ENCODE assay signal across 2 cellular contexts in the genomic region with DNA sequence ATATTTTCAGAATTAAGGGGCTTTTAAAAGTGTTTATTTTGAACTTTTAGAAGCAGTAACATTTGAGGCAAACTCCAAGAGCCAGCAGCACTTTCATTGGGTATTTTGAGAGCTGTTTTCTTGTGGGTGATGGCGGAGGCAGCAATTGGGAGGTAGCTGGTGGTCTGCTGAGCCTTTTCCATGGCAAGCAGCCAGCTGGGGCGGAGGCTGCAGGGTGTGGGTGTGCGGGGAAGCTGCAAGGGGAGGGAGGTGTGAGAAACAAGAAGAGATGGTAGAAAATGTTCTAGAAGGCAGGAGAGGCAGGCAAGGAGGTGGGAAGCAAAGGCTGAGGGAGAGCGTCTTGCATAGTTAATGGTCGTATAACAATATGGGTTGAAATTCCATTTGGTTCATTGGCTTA.
TF ChIP-seq lines count a peak whose summit lies in the region.

No MANE protein-coding gene starts in this region.

TF ChIP-seq in SK-N-SH, 30 proteins besides CTCF, POLR2A, EP300 and RAD21 (continued from another document):
- TF ChIP-seq, protein P1, sequence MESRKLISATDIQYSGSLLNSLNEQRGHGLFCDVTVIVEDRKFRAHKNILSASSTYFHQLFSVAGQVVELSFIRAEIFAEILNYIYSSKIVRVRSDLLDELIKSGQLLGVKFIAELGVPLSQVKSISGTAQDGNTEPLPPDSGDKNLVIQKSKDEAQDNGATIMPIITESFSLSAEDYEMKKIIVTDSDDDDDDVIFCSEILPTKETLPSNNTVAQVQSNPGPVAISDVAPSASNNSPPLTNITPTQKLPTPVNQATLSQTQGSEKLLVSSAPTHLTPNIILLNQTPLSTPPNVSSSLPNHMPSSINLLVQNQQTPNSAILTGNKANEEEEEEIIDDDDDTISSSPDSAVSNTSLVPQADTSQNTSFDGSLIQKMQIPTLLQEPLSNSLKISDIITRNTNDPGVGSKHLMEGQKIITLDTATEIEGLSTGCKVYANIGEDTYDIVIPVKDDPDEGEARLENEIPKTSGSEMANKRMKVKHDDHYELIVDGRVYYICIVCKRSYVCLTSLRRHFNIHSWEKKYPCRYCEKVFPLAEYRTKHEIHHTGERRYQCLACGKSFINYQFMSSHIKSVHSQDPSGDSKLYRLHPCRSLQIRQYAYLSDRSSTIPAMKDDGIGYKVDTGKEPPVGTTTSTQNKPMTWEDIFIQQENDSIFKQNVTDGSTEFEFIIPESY (IDR thresholded peaks at IDR 0.05; ENCODE audit: borderline replicate concordance, low read depth) = no peak
- TF ChIP-seq, protein P2, sequence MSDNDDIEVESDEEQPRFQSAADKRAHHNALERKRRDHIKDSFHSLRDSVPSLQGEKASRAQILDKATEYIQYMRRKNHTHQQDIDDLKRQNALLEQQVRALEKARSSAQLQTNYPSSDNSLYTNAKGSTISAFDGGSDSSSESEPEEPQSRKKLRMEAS (IDR thresholded peaks at IDR 0.05; ENCODE audit: low read depth) = no peak
- no peak for TF ChIP-seq YY1 (IDR thresholded peaks at IDR 0.05; ENCODE audit: low read depth)

TF ChIP-seq in SK-N-SH treated with all-trans-retinoic acid at 6 μM for 48 hours, 23 proteins besides CTCF, POLR2A, EP300 and RAD21 (continued from another document):
- TF ChIP-seq, protein P3, sequence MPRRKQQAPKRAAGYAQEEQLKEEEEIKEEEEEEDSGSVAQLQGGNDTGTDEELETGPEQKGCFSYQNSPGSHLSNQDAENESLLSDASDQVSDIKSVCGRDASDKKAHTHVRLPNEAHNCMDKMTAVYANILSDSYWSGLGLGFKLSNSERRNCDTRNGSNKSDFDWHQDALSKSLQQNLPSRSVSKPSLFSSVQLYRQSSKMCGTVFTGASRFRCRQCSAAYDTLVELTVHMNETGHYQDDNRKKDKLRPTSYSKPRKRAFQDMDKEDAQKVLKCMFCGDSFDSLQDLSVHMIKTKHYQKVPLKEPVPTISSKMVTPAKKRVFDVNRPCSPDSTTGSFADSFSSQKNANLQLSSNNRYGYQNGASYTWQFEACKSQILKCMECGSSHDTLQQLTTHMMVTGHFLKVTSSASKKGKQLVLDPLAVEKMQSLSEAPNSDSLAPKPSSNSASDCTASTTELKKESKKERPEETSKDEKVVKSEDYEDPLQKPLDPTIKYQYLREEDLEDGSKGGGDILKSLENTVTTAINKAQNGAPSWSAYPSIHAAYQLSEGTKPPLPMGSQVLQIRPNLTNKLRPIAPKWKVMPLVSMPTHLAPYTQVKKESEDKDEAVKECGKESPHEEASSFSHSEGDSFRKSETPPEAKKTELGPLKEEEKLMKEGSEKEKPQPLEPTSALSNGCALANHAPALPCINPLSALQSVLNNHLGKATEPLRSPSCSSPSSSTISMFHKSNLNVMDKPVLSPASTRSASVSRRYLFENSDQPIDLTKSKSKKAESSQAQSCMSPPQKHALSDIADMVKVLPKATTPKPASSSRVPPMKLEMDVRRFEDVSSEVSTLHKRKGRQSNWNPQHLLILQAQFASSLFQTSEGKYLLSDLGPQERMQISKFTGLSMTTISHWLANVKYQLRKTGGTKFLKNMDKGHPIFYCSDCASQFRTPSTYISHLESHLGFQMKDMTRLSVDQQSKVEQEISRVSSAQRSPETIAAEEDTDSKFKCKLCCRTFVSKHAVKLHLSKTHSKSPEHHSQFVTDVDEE (CRISPR knock-in tag; IDR thresholded peaks at IDR 0.05) = no peak
- TF ChIP-seq, protein P4, sequence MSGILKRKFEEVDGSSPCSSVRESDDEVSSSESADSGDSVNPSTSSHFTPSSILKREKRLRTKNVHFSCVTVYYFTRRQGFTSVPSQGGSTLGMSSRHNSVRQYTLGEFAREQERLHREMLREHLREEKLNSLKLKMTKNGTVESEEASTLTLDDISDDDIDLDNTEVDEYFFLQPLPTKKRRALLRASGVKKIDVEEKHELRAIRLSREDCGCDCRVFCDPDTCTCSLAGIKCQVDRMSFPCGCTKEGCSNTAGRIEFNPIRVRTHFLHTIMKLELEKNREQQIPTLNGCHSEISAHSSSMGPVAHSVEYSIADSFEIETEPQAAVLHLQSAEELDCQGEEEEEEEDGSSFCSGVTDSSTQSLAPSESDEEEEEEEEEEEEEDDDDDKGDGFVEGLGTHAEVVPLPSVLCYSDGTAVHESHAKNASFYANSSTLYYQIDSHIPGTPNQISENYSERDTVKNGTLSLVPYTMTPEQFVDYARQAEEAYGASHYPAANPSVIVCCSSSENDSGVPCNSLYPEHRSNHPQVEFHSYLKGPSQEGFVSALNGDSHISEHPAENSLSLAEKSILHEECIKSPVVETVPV (CRISPR knock-in tag; IDR thresholded peaks at IDR 0.05) = no peak
- TF ChIP-seq ZFP30 (CRISPR knock-in tag; IDR thresholded peaks at IDR 0.05) (no peak), ZC3H10 (CRISPR knock-in tag; IDR thresholded peaks at IDR 0.05) (no peak), ZNF565 (CRISPR knock-in tag; conservative IDR thresholded peaks at IDR 0.05; ENCODE audit: low read depth) (no peak)
